ENCODE assay signal across 10 cellular contexts in genomic region chr9:16202913-16203734, GRCh38.
DNase-seq lines count a peak whose midpoint lies in the region; ATAC-seq and TF ChIP-seq lines count a peak whose summit lies in the region.
"Had no signal": no experiment of that assay in that cellular context is flagged by ENCODE, and none has a peak within 500 bp of the region (broad histone marks: within the 10 kb centered on the region; RNA-seq: fewer than 3 reads in every experiment).

No MANE protein-coding gene starts in this region.

- intact Hi-C loops in sigmoid colon (cut with DNase I): loop anchor here (5.0 kb wide), 1 partner anchor 319 kb away; no protein-coding TSS in a partner anchor

- in situ Hi-C loops in GM23248 (cut with MboI): no loop called here

- peak overlapping the region; percentile 63 for H2AFZ ChIP-seq in GM23248

- H3K4me2 ChIP-seq in GM23248 (ENCODE audit: unreplicated experiment): peak overlapping the region; percentile 71

- H3K36me3 ChIP-seq in GM23248 (ENCODE audit: low read depth) (no peaks in the 10 kb centered on the region), SJSA1 (no peaks in the 10 kb centered on the region), sigmoid colon (no peaks in the 10 kb centered on the region)
- H3K36me3 ChIP-seq: vagina had no signal

- H3K27me3 ChIP-seq in GM23248 (replicated peaks; ENCODE audit: insufficient read depth): no peaks in the 10 kb centered on the region
- no peaks in the 10 kb centered on the region for H3K27me3 ChIP-seq in SJSA1 (replicated peaks)
- H3K27me3 ChIP-seq in sigmoid colon: no peaks in the 10 kb centered on the region
- H3K27me3 ChIP-seq: vagina had no signal

- peaks cover 11% of the 10 kb centered on the region; the same call in 1 of the 2 replicates for H3F3A ChIP-seq in GM23248 (ENCODE audit: insufficient read depth)

- DNase-seq in GM23248: peak; percentile 88
- peak; percentile 75 to 81 for DNase-seq in SJSA1 (ENCODE audit: low read depth in 1 of 2, low spot score in 2 of 2)
- peak; percentile 80 for DNase-seq in fibroblast of the conjunctiva (ENCODE audit: low read depth)
- no peak for DNase-seq in sigmoid colon
- DNase-seq in NCI-H187 treated with DMSO at 0.1 percent for 48 hours (lab: John Stamatoyannopoulos, UW): no peak
- no peak for DNase-seq in NCI-H1048 (lab: John Stamatoyannopoulos, UW)

- ATAC-seq in GM19328 (IDR thresholded peaks at IDR 0.05; ENCODE audit: unreplicated experiment): no peak
- no peak for ATAC-seq in GM21447 (IDR thresholded peaks at IDR 0.05; ENCODE audit: unreplicated experiment)
- ATAC-seq: activated T-helper 17 cell treated with anti-CD3 and anti-CD28 coated beads, Interleukin-2, amount 50 U/mL, for 72 hours had no signal

- peak overlapping the region; percentile 50 for H3K27ac ChIP-seq in GM23248
- peak overlapping the region; percentile 64 for H3K27ac ChIP-seq in SJSA1
- H3K27ac ChIP-seq in sigmoid colon: peak overlapping the region in 3 of 4 donors; percentile 75 to 81 (median 76)
- H3K27ac ChIP-seq: vagina had no signal

- H3K4me1 ChIP-seq in GM23248 (ENCODE audit: insufficient read depth): peaks cover 24% of the 10 kb centered on the region
- H3K4me1 ChIP-seq in SJSA1 (replicated peaks): peaks cover 35% of the 10 kb centered on the region
- peaks cover 0 to 54% (median 32%) of the 10 kb centered on the region in 4 donors for H3K4me1 ChIP-seq in sigmoid colon

- H3K9me2 ChIP-seq in GM23248 (ENCODE audit: insufficient read depth): no peaks in the 10 kb centered on the region

- TF ChIP-seq EP300 in sigmoid colon (IDR thresholded peaks at IDR 0.05): no peak

- WGBS in GM23248 (ENCODE audit: low coverage in 1 of 2, low lambda C conversion rate in 2 of 2, missing lambda C conversion rate in 2 of 2), 2 experiments: 48 to 50% methylated on average over 17 of the region's 17 CpGs
- WGBS in sigmoid colon, 2 donors: 84 to 87% methylated on average over 17 of the region's 17 CpGs

- H3K9ac ChIP-seq in GM23248: no peak overlapping the region

- H3K9me3 ChIP-seq in GM23248 (ENCODE audit: low read depth) (no peaks in the 10 kb centered on the region), SJSA1 (replicated peaks) (no peaks in the 10 kb centered on the region), sigmoid colon (no peaks in the 10 kb centered on the region)
- H3K9me3 ChIP-seq: vagina had no signal

- no peaks in the 10 kb centered on the region for H3K79me2 ChIP-seq in GM23248 (ENCODE audit: insufficient read depth)

- H4K20me1 ChIP-seq in GM23248 (ENCODE audit: insufficient read depth): no peaks in the 10 kb centered on the region

- TF ChIP-seq POLR2A in sigmoid colon (IDR thresholded peaks at IDR 0.05): no peak

- H3K4me3 ChIP-seq in GM23248 (peak overlapping the region; percentile 35; the same call in 1 of the 2 replicates), SJSA1 (no peak overlapping the region), sigmoid colon (no peak overlapping the region)
- H3K4me3 ChIP-seq: vagina had no signal

- no peak for TF ChIP-seq CTCF in sigmoid colon (IDR thresholded peaks at IDR 0.05)

Comparison
In these comparisons a context has a peak if more than half of its experiments do, and no peak if none do; other contexts are left out.
1. DNase-seq: peak in GM23248 (single experiment), SJSA1 (2 of 2) and fibroblast of the conjunctiva (single experiment); none in sigmoid colon (single experiment), NCI-H187 treated with DMSO at 0.1 percent for 48 hours (single experiment) and NCI-H1048 (single experiment).
2. Peak in every context shown above with its lines, with median percentiles within 50 percentile points of each other: H3K27ac ChIP-seq.